Comparison of ENCODE assay signal across 11 cellular contexts in the genomic region with DNA sequence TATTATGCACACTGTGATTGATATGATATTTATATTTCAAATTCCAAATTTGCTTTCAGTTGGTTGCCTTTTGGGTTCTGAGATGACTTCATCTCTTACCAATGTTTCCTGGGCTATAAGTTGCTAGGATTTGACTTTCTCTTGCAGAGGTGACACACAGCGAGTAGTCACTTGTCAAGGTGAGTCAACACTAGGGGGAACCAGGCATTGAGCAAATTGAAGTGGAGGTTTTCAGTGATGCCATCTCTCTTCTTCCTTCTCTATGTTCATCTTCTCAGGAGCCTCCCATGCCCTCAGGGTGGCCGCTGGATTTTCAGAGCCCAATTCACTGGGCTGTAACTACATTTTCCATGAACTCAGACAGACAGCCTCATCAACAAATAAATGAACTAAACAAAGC. TPM values are rescaled to one million over a fixed set of nuclear protein-coding genes. Genes with fewer than 3 reads are reported as not detected.
DNase-seq lines count a peak whose midpoint lies in the region; ATAC-seq and TF ChIP-seq lines count a peak whose summit lies in the region.
"Had no signal": no experiment of that assay in that cellular context is flagged by ENCODE, and none has a peak within 500 bp of the region (broad histone marks: within the 10 kb centered on the region; RNA-seq: fewer than 3 reads in every experiment).

No MANE protein-coding gene starts in this region.

- peaks cover 53% of the 10 kb centered on the region for H3K4me1 Mint-ChIP-seq in activated T-cell treated with anti-CD3 and anti-CD28 coated beads, Interleukin-2, amount 50 U/mL, for 4 hours (ENCODE audit: low read depth)
- peaks cover 75% of the 10 kb centered on the region for H3K4me1 Mint-ChIP-seq in activated naive CD8-positive, alpha-beta T cell treated with anti-CD3 and anti-CD28 coated beads, Interleukin-2, amount 50 U/mL, for 24 hours
- peaks cover 47% of the 10 kb centered on the region for H3K4me1 Mint-ChIP-seq in stimulated activated effector memory CD8-positive, alpha-beta T cell treated with anti-CD3 and anti-CD28 coated beads, Interleukin-12 subunit alpha, Interleukin-12 subunit beta, amount 100 ng/mL, for 72 hours
- peaks cover 23% of the 10 kb centered on the region for H3K4me1 Mint-ChIP-seq in neural progenitor cell

- TF ChIP-seq CTCF in neural progenitor cell (IDR thresholded peaks at IDR 0.05), result no peak

- peaks cover 9% of the 10 kb centered on the region for H3K27me3 ChIP-seq in neural progenitor cell
- H3K27me3 ChIP-seq: pancreas had no signal

- no peak overlapping the region for H3K9ac ChIP-seq in neural progenitor cell

- H3K27me3 Mint-ChIP-seq in activated T-cell treated with anti-CD3 and anti-CD28 coated beads, Interleukin-2, amount 50 U/mL, for 4 hours (ENCODE audit: low read depth), result no peaks in the 10 kb centered on the region
- H3K27me3 Mint-ChIP-seq in activated naive CD8-positive, alpha-beta T cell treated with anti-CD3 and anti-CD28 coated beads, Interleukin-2, amount 50 U/mL, for 24 hours, result no peaks in the 10 kb centered on the region
- peaks cover 15% of the 10 kb centered on the region for H3K27me3 Mint-ChIP-seq in neural progenitor cell (ENCODE audit: insufficient read depth, low read depth)

- H3K4me1 ChIP-seq in neural progenitor cell, result peaks cover 24% of the 10 kb centered on the region

- no peak overlapping the region for H3K4me3 ChIP-seq in neural progenitor cell
- H3K4me3 ChIP-seq: pancreas had no signal

- ATAC-seq in activated T-cell treated with anti-CD3 and anti-CD28 coated beads, Interleukin-2, amount 50 U/mL, for 4 hours, result peak; percentile 91 to 95
- ATAC-seq in activated naive CD8-positive, alpha-beta T cell treated with anti-CD3 and anti-CD28 coated beads, Interleukin-2, amount 50 U/mL, for 24 hours, result peak; percentile 93
- ATAC-seq in stimulated activated effector memory CD8-positive, alpha-beta T cell treated with anti-CD3 and anti-CD28 coated beads, Interleukin-12 subunit alpha, Interleukin-12 subunit beta, amount 100 ng/mL, for 72 hours, result peak; percentile 96
- ATAC-seq in HG03460 (IDR thresholded peaks at IDR 0.05; ENCODE audit: unreplicated experiment), result no peak
- no peak for ATAC-seq in GM18498 (IDR thresholded peaks at IDR 0.05; ENCODE audit: unreplicated experiment)
- ATAC-seq: pancreas had no signal

- H3F3A ChIP-seq in neural progenitor cell (ENCODE audit: low read depth), result peaks cover 15% of the 10 kb centered on the region

- no peaks in the 10 kb centered on the region for H4K20me1 ChIP-seq in neural progenitor cell (ENCODE audit: low read depth)

- no peaks in the 10 kb centered on the region for H3K9me3 ChIP-seq in neural progenitor cell (ENCODE audit: low read depth)
- H3K9me3 ChIP-seq: pancreas had no signal

- H3K36me3 Mint-ChIP-seq in activated T-cell treated with anti-CD3 and anti-CD28 coated beads, Interleukin-2, amount 50 U/mL, for 4 hours (ENCODE audit: insufficient read depth), result no peaks in the 10 kb centered on the region
- H3K36me3 Mint-ChIP-seq in activated naive CD8-positive, alpha-beta T cell treated with anti-CD3 and anti-CD28 coated beads, Interleukin-2, amount 50 U/mL, for 24 hours (ENCODE audit: low read depth), result no peaks in the 10 kb centered on the region
- H3K36me3 Mint-ChIP-seq in stimulated activated effector memory CD8-positive, alpha-beta T cell treated with anti-CD3 and anti-CD28 coated beads, Interleukin-12 subunit alpha, Interleukin-12 subunit beta, amount 100 ng/mL, for 72 hours, result no peaks in the 10 kb centered on the region
- H3K36me3 Mint-ChIP-seq in neural progenitor cell, result no peaks in the 10 kb centered on the region

- no peak overlapping the region for H3K27ac ChIP-seq in neural progenitor cell
- H3K27ac ChIP-seq: pancreas had no signal

- no peaks in the 10 kb centered on the region for H3K9me3 Mint-ChIP-seq in activated T-cell treated with anti-CD3 and anti-CD28 coated beads, Interleukin-2, amount 50 U/mL, for 4 hours
- H3K9me3 Mint-ChIP-seq in activated naive CD8-positive, alpha-beta T cell treated with anti-CD3 and anti-CD28 coated beads, Interleukin-2, amount 50 U/mL, for 24 hours, result peaks cover 3% of the 10 kb centered on the region
- no peaks in the 10 kb centered on the region for H3K9me3 Mint-ChIP-seq in stimulated activated effector memory CD8-positive, alpha-beta T cell treated with anti-CD3 and anti-CD28 coated beads, Interleukin-12 subunit alpha, Interleukin-12 subunit beta, amount 100 ng/mL, for 72 hours
- H3K9me3 Mint-ChIP-seq in neural progenitor cell, result no peaks in the 10 kb centered on the region

- H3K4me3 Mint-ChIP-seq in activated T-cell treated with anti-CD3 and anti-CD28 coated beads, Interleukin-2, amount 50 U/mL, for 4 hours, result no peak overlapping the region
- H3K4me3 Mint-ChIP-seq in activated naive CD8-positive, alpha-beta T cell treated with anti-CD3 and anti-CD28 coated beads, Interleukin-2, amount 50 U/mL, for 24 hours, result no peak overlapping the region
- no peak overlapping the region for H3K4me3 Mint-ChIP-seq in stimulated activated effector memory CD8-positive, alpha-beta T cell treated with anti-CD3 and anti-CD28 coated beads, Interleukin-12 subunit alpha, Interleukin-12 subunit beta, amount 100 ng/mL, for 72 hours
- no peak overlapping the region for H3K4me3 Mint-ChIP-seq in neural progenitor cell

- H3K4me2 ChIP-seq in neural progenitor cell, result no peak overlapping the region

- no peaks in the 10 kb centered on the region for H3K36me3 ChIP-seq in neural progenitor cell
- H3K36me3 ChIP-seq: pancreas had no signal

- no peaks in the 10 kb centered on the region for H3K79me2 ChIP-seq in neural progenitor cell (ENCODE audit: low read depth)

- H2AFZ ChIP-seq in neural progenitor cell (replicated peaks), result no peak overlapping the region

- peak overlapping the region; percentile 55 for H3K27ac Mint-ChIP-seq in activated naive CD8-positive, alpha-beta T cell treated with anti-CD3 and anti-CD28 coated beads, Interleukin-2, amount 50 U/mL, for 24 hours
- no peak overlapping the region for H3K27ac Mint-ChIP-seq in stimulated activated effector memory CD8-positive, alpha-beta T cell treated with anti-CD3 and anti-CD28 coated beads, Interleukin-12 subunit alpha, Interleukin-12 subunit beta, amount 100 ng/mL, for 72 hours
- H3K27ac Mint-ChIP-seq in neural progenitor cell, result no peak overlapping the region

- DNase-seq in activated T-cell treated with anti-CD3 and anti-CD28 coated beads, Interleukin-2, amount 50 U/mL, for 4 hours, result no peak
- DNase-seq in activated T-cell treated with anti-CD3 and anti-CD28 coated beads, Interleukin-2, amount 50 U/mL, for 1 hour, result no peak
- DNase-seq in NAMALWA (ENCODE audit: low spot score), result peak; percentile 17
- peak; percentile 26 for DNase-seq in activated naive CD8-positive, alpha-beta T cell treated with anti-CD3 and anti-CD28 coated beads, Interleukin-2, amount 50 U/mL, for 24 hours
- no peak for DNase-seq in stimulated activated effector memory CD8-positive, alpha-beta T cell treated with anti-CD3 and anti-CD28 coated beads, Interleukin-12 subunit alpha, Interleukin-12 subunit beta, amount 100 ng/mL, for 72 hours (ENCODE audit: low spot score in 2 of 2)
- no peak for DNase-seq in neural progenitor cell (ENCODE audit: low spot score)
- DNase-seq: effector CD4-positive, alpha-beta T cell; Kasumi-1; pancreas had no signal

RNA-seq across cellular contexts. Expression of gene CPD, which starts 6.0 kb away (rescaled TPM):
- total RNA-seq in activated T-cell treated with anti-CD3 and anti-CD28 coated beads, Interleukin-2, amount 50 U/mL, for 4 hours, result 10 to 100 TPM; 31.1 to 40.2 (median 38.7) TPM
- 66.1 and 70.8 TPM in 2 replicates for total RNA-seq in neural progenitor cell (ENCODE audit: low replicate concordance)

RNA-seq across cellular contexts. Expression of gene TMIGD1, which starts 38.9 kb away (rescaled TPM):
- not detected for total RNA-seq in activated T-cell treated with anti-CD3 and anti-CD28 coated beads, Interleukin-2, amount 50 U/mL, for 4 hours
- total RNA-seq in neural progenitor cell (ENCODE audit: low replicate concordance), result not detected in 2 replicates
- total RNA-seq: pancreas had no signal

Comparison
In these comparisons a context has a peak if more than half of its experiments do, and no peak if none do; other contexts are left out.
1. ATAC-seq: peak in activated T-cell treated with anti-CD3 and anti-CD28 coated beads, Interleukin-2, amount 50 U/mL, for 4 hours (2 of 2), activated naive CD8-positive, alpha-beta T cell treated with anti-CD3 and anti-CD28 coated beads, Interleukin-2, amount 50 U/mL, for 24 hours (single experiment) and stimulated activated effector memory CD8-positive, alpha-beta T cell treated with anti-CD3 and anti-CD28 coated beads, Interleukin-12 subunit alpha, Interleukin-12 subunit beta, amount 100 ng/mL, for 72 hours (single experiment); none in HG03460 (single experiment) and GM18498 (single experiment).
2. DNase-seq: peak in NAMALWA (single experiment) and activated naive CD8-positive, alpha-beta T cell treated with anti-CD3 and anti-CD28 coated beads, Interleukin-2, amount 50 U/mL, for 24 hours (single experiment); none in activated T-cell treated with anti-CD3 and anti-CD28 coated beads, Interleukin-2, amount 50 U/mL, for 4 hours (single experiment), activated T-cell treated with anti-CD3 and anti-CD28 coated beads, Interleukin-2, amount 50 U/mL, for 1 hour (single experiment), stimulated activated effector memory CD8-positive, alpha-beta T cell treated with anti-CD3 and anti-CD28 coated beads, Interleukin-12 subunit alpha, Interleukin-12 subunit beta, amount 100 ng/mL, for 72 hours (0 of 2) and neural progenitor cell (single experiment).